Comparison of ENCODE assay signal across 1 cellular context in the genomic region with DNA sequence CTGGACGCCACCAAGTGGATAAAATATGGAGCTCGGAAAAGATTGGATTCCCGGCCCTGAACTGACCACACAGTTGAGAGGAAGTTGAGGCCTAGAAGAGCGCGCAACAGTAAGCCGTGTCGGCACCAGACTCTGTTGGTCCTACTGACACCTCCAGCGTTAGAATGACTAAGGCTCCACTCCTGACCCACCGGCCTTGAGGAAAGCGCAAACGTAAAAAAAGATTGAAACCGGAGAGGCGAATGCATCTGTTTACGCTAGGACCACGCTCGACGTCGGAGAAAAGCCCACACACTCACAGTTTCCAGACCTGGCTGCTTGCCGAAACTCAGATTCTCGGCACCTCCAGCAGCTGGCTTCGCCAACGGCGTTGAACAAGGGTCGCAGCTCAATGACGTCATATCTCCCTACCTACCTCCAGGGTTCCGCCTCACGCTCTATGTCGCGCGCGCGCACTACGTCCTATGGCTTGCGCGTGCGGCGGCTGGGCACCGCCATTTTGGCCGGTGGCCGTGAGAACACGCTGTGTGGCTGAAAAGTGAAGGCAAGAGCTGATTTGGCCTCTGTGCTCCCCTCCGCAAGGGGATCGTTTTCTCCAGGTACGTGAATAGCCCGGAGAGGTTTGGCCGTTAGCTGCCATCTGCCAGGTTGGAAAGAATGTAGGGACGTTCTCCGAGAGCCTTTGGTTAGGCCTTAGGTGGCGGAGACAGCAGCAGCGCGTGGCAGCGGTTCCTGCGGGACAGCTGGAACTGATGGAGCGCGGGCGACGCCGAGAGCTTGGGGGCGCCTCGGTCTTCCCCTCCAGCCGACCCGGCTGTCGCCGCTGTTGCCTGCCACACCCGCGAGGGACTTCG.
TF ChIP-seq lines count a peak whose summit lies in the region.

ABCE1 (plus strand) TSS at position 491 of the 854 bp plus-strand sequence. CDS start 6,102 bp downstream, outside the sequence.
A gene with protein sequence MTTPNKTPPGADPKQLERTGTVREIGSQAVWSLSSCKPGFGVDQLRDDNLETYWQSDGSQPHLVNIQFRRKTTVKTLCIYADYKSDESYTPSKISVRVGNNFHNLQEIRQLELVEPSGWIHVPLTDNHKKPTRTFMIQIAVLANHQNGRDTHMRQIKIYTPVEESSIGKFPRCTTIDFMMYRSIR (minus strand): TSS at position 376 of the 854 bp plus-strand sequence. CDS start 2,097 bp downstream, outside the sequence.

TF ChIP-seq in K562, 482 proteins besides CTCF, POLR2A, EP300 and RAD21 (continued from another document and continues in another):
- TF ChIP-seq, protein P1, sequence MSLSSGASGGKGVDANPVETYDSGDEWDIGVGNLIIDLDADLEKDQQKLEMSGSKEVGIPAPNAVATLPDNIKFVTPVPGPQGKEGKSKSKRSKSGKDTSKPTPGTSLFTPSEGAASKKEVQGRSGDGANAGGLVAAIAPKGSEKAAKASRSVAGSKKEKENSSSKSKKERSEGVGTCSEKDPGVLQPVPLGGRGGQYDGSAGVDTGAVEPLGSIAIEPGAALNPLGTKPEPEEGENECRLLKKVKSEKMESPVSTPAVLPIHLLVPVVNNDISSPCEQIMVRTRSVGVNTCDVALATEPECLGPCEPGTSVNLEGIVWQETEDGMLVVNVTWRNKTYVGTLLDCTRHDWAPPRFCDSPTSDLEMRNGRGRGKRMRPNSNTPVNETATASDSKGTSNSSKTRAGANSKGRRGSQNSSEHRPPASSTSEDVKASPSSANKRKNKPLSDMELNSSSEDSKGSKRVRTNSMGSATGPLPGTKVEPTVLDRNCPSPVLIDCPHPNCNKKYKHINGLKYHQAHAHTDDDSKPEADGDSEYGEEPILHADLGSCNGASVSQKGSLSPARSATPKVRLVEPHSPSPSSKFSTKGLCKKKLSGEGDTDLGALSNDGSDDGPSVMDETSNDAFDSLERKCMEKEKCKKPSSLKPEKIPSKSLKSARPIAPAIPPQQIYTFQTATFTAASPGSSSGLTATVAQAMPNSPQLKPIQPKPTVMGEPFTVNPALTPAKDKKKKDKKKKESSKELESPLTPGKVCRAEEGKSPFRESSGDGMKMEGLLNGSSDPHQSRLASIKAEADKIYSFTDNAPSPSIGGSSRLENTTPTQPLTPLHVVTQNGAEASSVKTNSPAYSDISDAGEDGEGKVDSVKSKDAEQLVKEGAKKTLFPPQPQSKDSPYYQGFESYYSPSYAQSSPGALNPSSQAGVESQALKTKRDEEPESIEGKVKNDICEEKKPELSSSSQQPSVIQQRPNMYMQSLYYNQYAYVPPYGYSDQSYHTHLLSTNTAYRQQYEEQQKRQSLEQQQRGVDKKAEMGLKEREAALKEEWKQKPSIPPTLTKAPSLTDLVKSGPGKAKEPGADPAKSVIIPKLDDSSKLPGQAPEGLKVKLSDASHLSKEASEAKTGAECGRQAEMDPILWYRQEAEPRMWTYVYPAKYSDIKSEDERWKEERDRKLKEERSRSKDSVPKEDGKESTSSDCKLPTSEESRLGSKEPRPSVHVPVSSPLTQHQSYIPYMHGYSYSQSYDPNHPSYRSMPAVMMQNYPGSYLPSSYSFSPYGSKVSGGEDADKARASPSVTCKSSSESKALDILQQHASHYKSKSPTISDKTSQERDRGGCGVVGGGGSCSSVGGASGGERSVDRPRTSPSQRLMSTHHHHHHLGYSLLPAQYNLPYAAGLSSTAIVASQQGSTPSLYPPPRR (CRISPR knock-in tag; IDR thresholded peaks at IDR 0.05; ENCODE audit: borderline replicate concordance), result peak; percentile 92; the same call in 1 of the 2 replicates
- TF ChIP-seq BMI1 (IDR thresholded peaks at IDR 0.05; ENCODE audit: low read length) (no peak), RBM25 (IDR thresholded peaks at IDR 0.05; ENCODE audit: low read depth, low read length, severe bottlenecking) (no peak), IRF9 (tag; IDR thresholded peaks at IDR 0.05) (no peak), NCOA4 (IDR thresholded peaks at IDR 0.05; ENCODE audit: partially characterized antibody) (no peak), HNRNPUL1 (IDR thresholded peaks at IDR 0.05; ENCODE audit: low read length) (no peak), ZNF639 (CRISPR knock-in tag; conservative IDR thresholded peaks at IDR 0.05 in 1 of 2, IDR thresholded peaks at IDR 0.05 in 1 of 2) (no peak; a peak in 1 of 4 replicates), ETV5 (CRISPR knock-in tag; IDR thresholded peaks at IDR 0.05; ENCODE audit: low read depth) (no peak), PCBP1 (IDR thresholded peaks at IDR 0.05; ENCODE audit: low read depth, low read length, poor library complexity, severe bottlenecking) (no peak), ADNP (tag; IDR thresholded peaks at IDR 0.05) (no peak), GABPB2 (CRISPR knock-in tag; conservative IDR thresholded peaks at IDR 0.05) (no peak), PHTF2 (CRISPR knock-in tag; IDR thresholded peaks at IDR 0.05) (no peak), RUNX1 (IDR thresholded peaks at IDR 0.05; ENCODE audit: low read depth) (no peak), NEUROD1 (IDR thresholded peaks at IDR 0.05; ENCODE audit: borderline replicate concordance, low read depth, low read length, partially characterized antibody) (peak; percentile 77), MYBL2 (IDR thresholded peaks at IDR 0.05; ENCODE audit: low read depth) (peak; percentile 68), MYBL2 (CRISPR knock-in tag; IDR thresholded peaks at IDR 0.05; ENCODE audit: borderline replicate concordance) (no peak), GABPA (tag; conservative IDR thresholded peaks at IDR 0.05; ENCODE audit: low read depth) (peak; percentile 55), RBM34 (IDR thresholded peaks at IDR 0.05; ENCODE audit: borderline replicate concordance, insufficient read depth, low read length) (no peak), ZNF644 (tag; IDR thresholded peaks at IDR 0.05; ENCODE audit: low read depth) (peak; percentile 71; the same call in 1 of the 2 replicates), SNRNP70 (optimal IDR thresholded peaks at IDR 0.05; ENCODE audit: low read depth, low read length) (no peak), NR3C1 (CRISPR knock-in tag; IDR thresholded peaks at IDR 0.05) (no peak), PML (IDR thresholded peaks at IDR 0.05; ENCODE audit: low read length) (peak; percentile 76), ZNF707 (CRISPR knock-in tag; conservative IDR thresholded peaks at IDR 0.05) (no peak), ZNF77 (CRISPR knock-in tag; IDR thresholded peaks at IDR 0.05) (no peak), ZBTB8A (IDR thresholded peaks at IDR 0.05; ENCODE audit: partially characterized antibody) (no peak), PATZ1 (CRISPR knock-in tag; IDR thresholded peaks at IDR 0.05; ENCODE audit: borderline replicate concordance) (no peak), ATF6 (CRISPR knock-in tag; IDR thresholded peaks at IDR 0.05) (no peak), CREB3L1 (IDR thresholded peaks at IDR 0.05; ENCODE audit: borderline replicate concordance, low read depth) (peak; percentile 69; the same call in 1 of the 2 replicates), ATF2 (CRISPR knock-in tag; IDR thresholded peaks at IDR 0.05) (peak; percentile 94), TRIM24 (IDR thresholded peaks at IDR 0.05) (0 out of 4 replicates have a peak, but pooled peaks have one; percentile 17 to 27), ILF3 (IDR thresholded peaks at IDR 0.05; ENCODE audit: borderline replicate concordance) (no peak), POLR2AphosphoS2 (IDR thresholded peaks at IDR 0.05; ENCODE audit: low read length) (no peak; the same call in 1 of the 2 replicates), NR2F6 (CRISPR knock-in tag; IDR thresholded peaks at IDR 0.05) (peak; percentile 79; the same call in 1 of the 2 replicates), PHB (CRISPR knock-in tag; IDR thresholded peaks at IDR 0.05) (no peak), ZNF695 (CRISPR knock-in tag; IDR thresholded peaks at IDR 0.05) (no peak), TAF7 (tag; IDR thresholded peaks at IDR 0.05) (peak; percentile 56), SMC3 (conservative IDR thresholded peaks at IDR 0.05; ENCODE audit: insufficient read depth, low read depth, low read length) (no peak), ZNF121 (CRISPR knock-in tag; conservative IDR thresholded peaks at IDR 0.05) (no peak)
- TF ChIP-seq, protein P2, sequence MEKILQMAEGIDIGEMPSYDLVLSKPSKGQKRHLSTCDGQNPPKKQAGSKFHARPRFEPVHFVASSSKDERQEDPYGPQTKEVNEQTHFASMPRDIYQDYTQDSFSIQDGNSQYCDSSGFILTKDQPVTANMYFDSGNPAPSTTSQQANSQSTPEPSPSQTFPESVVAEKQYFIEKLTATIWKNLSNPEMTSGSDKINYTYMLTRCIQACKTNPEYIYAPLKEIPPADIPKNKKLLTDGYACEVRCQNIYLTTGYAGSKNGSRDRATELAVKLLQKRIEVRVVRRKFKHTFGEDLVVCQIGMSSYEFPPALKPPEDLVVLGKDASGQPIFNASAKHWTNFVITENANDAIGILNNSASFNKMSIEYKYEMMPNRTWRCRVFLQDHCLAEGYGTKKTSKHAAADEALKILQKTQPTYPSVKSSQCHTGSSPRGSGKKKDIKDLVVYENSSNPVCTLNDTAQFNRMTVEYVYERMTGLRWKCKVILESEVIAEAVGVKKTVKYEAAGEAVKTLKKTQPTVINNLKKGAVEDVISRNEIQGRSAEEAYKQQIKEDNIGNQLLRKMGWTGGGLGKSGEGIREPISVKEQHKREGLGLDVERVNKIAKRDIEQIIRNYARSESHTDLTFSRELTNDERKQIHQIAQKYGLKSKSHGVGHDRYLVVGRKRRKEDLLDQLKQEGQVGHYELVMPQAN (IDR thresholded peaks at IDR 0.05; ENCODE audit: borderline replicate concordance), result peak; percentile 99
